In the genomic region with DNA sequence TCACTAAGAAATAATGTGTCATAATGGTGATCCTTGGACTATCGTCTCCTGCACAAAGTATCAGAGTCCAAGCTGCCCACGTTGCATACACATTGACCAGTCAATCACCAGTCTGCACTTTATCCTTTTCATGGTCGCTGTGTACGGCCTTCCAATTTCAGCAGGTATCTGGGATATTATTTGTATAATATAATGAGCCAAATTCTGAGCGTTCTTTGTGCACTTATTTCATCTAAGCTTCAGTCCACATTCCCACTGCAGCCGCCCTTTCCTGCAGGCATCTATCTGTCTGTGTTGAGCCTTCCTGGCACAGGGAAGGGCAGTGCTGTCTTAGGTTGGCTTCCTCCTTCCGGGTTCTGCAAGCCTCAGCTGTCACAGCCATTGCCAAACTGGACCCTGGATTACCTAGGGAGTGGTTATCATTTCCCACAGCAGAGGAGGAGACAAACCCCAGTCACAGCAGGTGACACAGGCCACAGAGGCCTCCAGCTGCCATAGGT, we compare ENCODE assay signal across 1 cellular context.
TF ChIP-seq lines count a peak whose summit lies in the region.

No MANE protein-coding gene starts in this region.

TF ChIP-seq in HepG2, 621 proteins besides CTCF, POLR2A, EP300 and RAD21 (continued from another document):
- TF ChIP-seq HNF1A (IDR thresholded peaks at IDR 0.05; ENCODE audit: low read depth) = no peak
- TF ChIP-seq HNF1A (CRISPR knock-in tag; IDR thresholded peaks at IDR 0.05; ENCODE audit: borderline replicate concordance) = no peak
- TF ChIP-seq ZFP90 (CRISPR knock-in tag; IDR thresholded peaks at IDR 0.05; ENCODE audit: borderline replicate concordance) = no peak
- TF ChIP-seq SP140L (CRISPR knock-in tag; IDR thresholded peaks at IDR 0.05; ENCODE audit: borderline replicate concordance) = no peak
- TF ChIP-seq SRY (CRISPR knock-in tag; IDR thresholded peaks at IDR 0.05) = no peak
- TF ChIP-seq GATAD2A (CRISPR knock-in tag; IDR thresholded peaks at IDR 0.05) = peak; percentile 62; the same call in 1 of the 2 replicates
- TF ChIP-seq, protein P1, sequence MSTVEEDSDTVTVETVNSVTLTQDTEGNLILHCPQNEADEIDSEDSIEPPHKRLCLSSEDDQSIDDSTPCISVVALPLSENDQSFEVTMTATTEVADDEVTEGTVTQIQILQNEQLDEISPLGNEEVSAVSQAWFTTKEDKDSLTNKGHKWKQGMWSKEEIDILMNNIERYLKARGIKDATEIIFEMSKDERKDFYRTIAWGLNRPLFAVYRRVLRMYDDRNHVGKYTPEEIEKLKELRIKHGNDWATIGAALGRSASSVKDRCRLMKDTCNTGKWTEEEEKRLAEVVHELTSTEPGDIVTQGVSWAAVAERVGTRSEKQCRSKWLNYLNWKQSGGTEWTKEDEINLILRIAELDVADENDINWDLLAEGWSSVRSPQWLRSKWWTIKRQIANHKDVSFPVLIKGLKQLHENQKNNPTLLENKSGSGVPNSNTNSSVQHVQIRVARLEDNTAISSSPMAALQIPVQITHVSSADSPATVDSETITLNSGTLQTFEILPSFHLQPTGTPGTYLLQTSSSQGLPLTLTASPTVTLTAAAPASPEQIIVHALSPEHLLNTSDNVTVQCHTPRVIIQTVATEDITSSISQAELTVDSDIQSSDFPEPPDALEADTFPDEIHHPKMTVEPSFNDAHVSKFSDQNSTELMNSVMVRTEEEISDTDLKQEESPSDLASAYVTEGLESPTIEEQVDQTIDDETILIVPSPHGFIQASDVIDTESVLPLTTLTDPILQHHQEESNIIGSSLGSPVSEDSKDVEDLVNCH (CRISPR knock-in tag; IDR thresholded peaks at IDR 0.05) = 0 out of 2 replicates have a peak, but pooled peaks have one; percentile 7
- TF ChIP-seq NCOA1 (CRISPR knock-in tag; IDR thresholded peaks at IDR 0.05) = no peak
- TF ChIP-seq THYN1 (CRISPR knock-in tag; IDR thresholded peaks at IDR 0.05; ENCODE audit: borderline replicate concordance, low read depth) = no peak
- TF ChIP-seq YEATS4 (CRISPR knock-in tag; IDR thresholded peaks at IDR 0.05; ENCODE audit: borderline replicate concordance) = peak; percentile 62
- TF ChIP-seq, protein P2, sequence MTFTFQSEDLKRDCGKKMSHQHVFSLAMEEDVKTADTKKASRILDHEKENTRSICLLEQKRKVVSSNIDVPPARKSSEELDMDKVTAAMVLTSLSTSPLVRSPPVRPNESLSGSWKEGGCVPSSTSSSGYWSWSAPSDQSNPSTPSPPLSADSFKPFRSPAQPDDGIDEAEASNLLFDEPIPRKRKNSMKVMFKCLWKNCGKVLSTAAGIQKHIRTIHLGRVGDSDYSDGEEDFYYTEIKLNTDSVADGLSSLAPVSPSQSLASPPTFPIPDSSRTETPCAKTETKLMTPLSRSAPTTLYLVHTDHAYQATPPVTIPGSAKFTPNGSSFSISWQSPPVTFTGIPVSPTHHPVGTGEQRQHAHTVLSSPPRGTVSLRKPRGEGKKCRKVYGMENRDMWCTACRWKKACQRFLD (CRISPR knock-in tag; IDR thresholded peaks at IDR 0.05; ENCODE audit: borderline replicate concordance) = no peak
- TF ChIP-seq ZNF891 (CRISPR knock-in tag; IDR thresholded peaks at IDR 0.05) = no peak
- no peak for TF ChIP-seq ZNF546 (CRISPR knock-in tag; conservative IDR thresholded peaks at IDR 0.05)
- TF ChIP-seq, protein P3, sequence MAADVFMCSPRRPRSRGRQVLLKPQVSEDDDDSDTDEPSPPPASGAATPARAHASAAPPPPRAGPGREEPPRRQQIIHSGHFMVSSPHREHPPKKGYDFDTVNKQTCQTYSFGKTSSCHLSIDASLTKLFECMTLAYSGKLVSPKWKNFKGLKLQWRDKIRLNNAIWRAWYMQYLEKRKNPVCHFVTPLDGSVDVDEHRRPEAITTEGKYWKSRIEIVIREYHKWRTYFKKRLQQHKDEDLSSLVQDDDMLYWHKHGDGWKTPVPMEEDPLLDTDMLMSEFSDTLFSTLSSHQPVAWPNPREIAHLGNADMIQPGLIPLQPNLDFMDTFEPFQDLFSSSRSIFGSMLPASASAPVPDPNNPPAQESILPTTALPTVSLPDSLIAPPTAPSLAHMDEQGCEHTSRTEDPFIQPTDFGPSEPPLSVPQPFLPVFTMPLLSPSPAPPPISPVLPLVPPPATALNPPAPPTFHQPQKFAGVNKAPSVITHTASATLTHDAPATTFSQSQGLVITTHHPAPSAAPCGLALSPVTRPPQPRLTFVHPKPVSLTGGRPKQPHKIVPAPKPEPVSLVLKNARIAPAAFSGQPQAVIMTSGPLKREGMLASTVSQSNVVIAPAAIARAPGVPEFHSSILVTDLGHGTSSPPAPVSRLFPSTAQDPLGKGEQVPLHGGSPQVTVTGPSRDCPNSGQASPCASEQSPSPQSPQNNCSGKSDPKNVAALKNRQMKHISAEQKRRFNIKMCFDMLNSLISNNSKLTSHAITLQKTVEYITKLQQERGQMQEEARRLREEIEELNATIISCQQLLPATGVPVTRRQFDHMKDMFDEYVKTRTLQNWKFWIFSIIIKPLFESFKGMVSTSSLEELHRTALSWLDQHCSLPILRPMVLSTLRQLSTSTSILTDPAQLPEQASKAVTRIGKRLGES (CRISPR knock-in tag; IDR thresholded peaks at IDR 0.05; ENCODE audit: borderline replicate concordance) = no peak
- no peak for TF ChIP-seq POGZ (CRISPR knock-in tag; IDR thresholded peaks at IDR 0.05)
- TF ChIP-seq TEAD3 (CRISPR knock-in tag; optimal IDR thresholded peaks at IDR 0.05; ENCODE audit: borderline replicate concordance) = peak; percentile 52
- no peak for TF ChIP-seq ZNF296 (CRISPR knock-in tag; conservative IDR thresholded peaks at IDR 0.05)
- peak; percentile 27; the same call in 1 of the 2 replicates for TF ChIP-seq ZMYM3 (CRISPR knock-in tag; IDR thresholded peaks at IDR 0.05)
- no peak for TF ChIP-seq CBFB (CRISPR knock-in tag; IDR thresholded peaks at IDR 0.05)
- peak; percentile 24; the same call in 1 of the 2 replicates for TF ChIP-seq ZFY (CRISPR knock-in tag; IDR thresholded peaks at IDR 0.05)
- TF ChIP-seq SAP130 (CRISPR knock-in tag; IDR thresholded peaks at IDR 0.05; ENCODE audit: low read depth) = peak; percentile 57
- no peak for TF ChIP-seq ZNF773 (CRISPR knock-in tag; IDR thresholded peaks at IDR 0.05; ENCODE audit: borderline replicate concordance)
- no peak for TF ChIP-seq ZNF17 (CRISPR knock-in tag; IDR thresholded peaks at IDR 0.05)
- TF ChIP-seq ZNF180 (CRISPR knock-in tag; IDR thresholded peaks at IDR 0.05; ENCODE audit: borderline replicate concordance, low read depth) = no peak
- TF ChIP-seq ZNF276 (CRISPR knock-in tag; IDR thresholded peaks at IDR 0.05; ENCODE audit: low read depth) = no peak
